In genomic region chr1:36464605-36465393, GRCh38 we compare ENCODE assay signal across 8 cellular contexts. TPM values are rescaled to one million over a fixed set of nuclear protein-coding genes. Genes with fewer than 3 reads are reported as not detected.
DNase-seq lines count a peak whose midpoint lies in the region; ATAC-seq, FAIRE-seq and TF ChIP-seq lines count a peak whose summit lies in the region.

No MANE protein-coding gene starts in this region.

- H3K9me3 Mint-ChIP-seq in Calu3 (ENCODE audit: low read depth, unreplicated experiment): no peaks in the 10 kb centered on the region
- no peaks in the 10 kb centered on the region for H3K9me3 Mint-ChIP-seq in activated T-helper 1 cell treated with anti-CD3 and anti-CD28 coated beads, Interleukin-12 subunit alpha, Interleukin-12 subunit beta, Interleukin-2, Interleukin-4 antibody, amounts not matched to agents 30 ng/mL and 10 ng/mL and 1 ng/mL, durations not matched to agents 14 hours and 24 hours and 36 hours

- peaks cover 20% of the 10 kb centered on the region for H3K79me2 ChIP-seq in hepatocyte

- TSS peak; percentile 98 for BruUV-seq in Calu3 (replicated peaks; lab: Mats Ljungman, UMichigan)

- intact Hi-C loops in Calu3 (cut with micrococcal nuclease; ENCODE audit: unreplicated experiment): no loop called here
- intact Hi-C loops in activated T-helper 1 cell treated with anti-CD3 and anti-CD28 coated beads, Interleukin-12 subunit alpha, Interleukin-12 subunit beta, Interleukin-2, Interleukin-4 antibody, amounts not matched to agents 30 ng/mL and 10 ng/mL and 1 ng/mL, durations not matched to agents 14 hours and 24 hours and 36 hours (cut with micrococcal nuclease): loop anchor here (1.0 to 10.0 kb wide), 6 partner anchors 10 to 1230 kb away; partner anchors contain the start of genes AGO3, CDCA8, OSCP1 and THRAP3

- CTCF ChIA-PET in Calu3 (lab: Charles Lee): interaction anchor here (1.1 to 1.2 kb wide), 2 partner anchors 15 to 315 kb away, joined by 3 to 4 read pairs; partner anchors contain the start of genes OSCP1 and TRAPPC3

- peaks cover 10% of the 10 kb centered on the region for H3K4me1 Mint-ChIP-seq in Calu3 (ENCODE audit: low read depth, unreplicated experiment)
- peaks cover 55% of the 10 kb centered on the region for H3K4me1 Mint-ChIP-seq in activated T-helper 1 cell treated with anti-CD3 and anti-CD28 coated beads, Interleukin-12 subunit alpha, Interleukin-12 subunit beta, Interleukin-2, Interleukin-4 antibody, amounts not matched to agents 30 ng/mL and 10 ng/mL and 1 ng/mL, durations not matched to agents 14 hours and 24 hours and 36 hours (ENCODE audit: low read depth)

- no peaks in the 10 kb centered on the region for H3K9me3 ChIP-seq in KOPT-K1 (ENCODE audit: insufficient read depth, low read length, poor library complexity, severe bottlenecking)
- no peaks in the 10 kb centered on the region for H3K9me3 ChIP-seq in hepatocyte (ENCODE audit: low read depth)
- no peaks in the 10 kb centered on the region for H3K9me3 ChIP-seq in skeletal muscle satellite cell (replicated peaks; ENCODE audit: low read length)

- H3K4me2 ChIP-seq in hepatocyte (peak overlapping the region; percentile 77), skeletal muscle satellite cell (ENCODE audit: low read length) (peak overlapping the region; percentile 97)

- H3K27me3 Mint-ChIP-seq in Calu3 (ENCODE audit: unreplicated experiment): no peaks in the 10 kb centered on the region
- H3K27me3 Mint-ChIP-seq in activated T-helper 1 cell treated with anti-CD3 and anti-CD28 coated beads, Interleukin-12 subunit alpha, Interleukin-12 subunit beta, Interleukin-2, Interleukin-4 antibody, amounts not matched to agents 30 ng/mL and 10 ng/mL and 1 ng/mL, durations not matched to agents 14 hours and 24 hours and 36 hours (ENCODE audit: insufficient read depth): no peaks in the 10 kb centered on the region

- TF ChIP-seq CTCF in Calu3 (IDR thresholded peaks at IDR 0.05; ENCODE audit: unreplicated experiment): no peak
- TF ChIP-seq CTCF in hepatocyte (IDR thresholded peaks at IDR 0.05; ENCODE audit: poor library complexity): no peak
- TF ChIP-seq CTCF in D721Med (IDR thresholded peaks at IDR 0.05; ENCODE audit: insufficient read depth, missing control alignments): no peak

- H3K36me3 Mint-ChIP-seq in Calu3 (ENCODE audit: insufficient read depth, unreplicated experiment): peaks cover 27% of the 10 kb centered on the region
- peaks cover 25% of the 10 kb centered on the region for H3K36me3 Mint-ChIP-seq in activated T-helper 1 cell treated with anti-CD3 and anti-CD28 coated beads, Interleukin-12 subunit alpha, Interleukin-12 subunit beta, Interleukin-2, Interleukin-4 antibody, amounts not matched to agents 30 ng/mL and 10 ng/mL and 1 ng/mL, durations not matched to agents 14 hours and 24 hours and 36 hours (ENCODE audit: low read depth)

- H3K4me3 Mint-ChIP-seq in Calu3 (ENCODE audit: low read depth, unreplicated experiment): peak overlapping the region; percentile 99
- H3K4me3 Mint-ChIP-seq in activated T-helper 1 cell treated with anti-CD3 and anti-CD28 coated beads, Interleukin-12 subunit alpha, Interleukin-12 subunit beta, Interleukin-2, Interleukin-4 antibody, amounts not matched to agents 30 ng/mL and 10 ng/mL and 1 ng/mL, durations not matched to agents 14 hours and 24 hours and 36 hours: peak overlapping the region; percentile 100

- H2AFZ ChIP-seq in hepatocyte: peak overlapping the region; percentile 31

- peaks cover 16% of the 10 kb centered on the region for H3K4me1 ChIP-seq in hepatocyte (ENCODE audit: insufficient read depth)
- peaks cover 17% of the 10 kb centered on the region for H3K4me1 ChIP-seq in skeletal muscle satellite cell (ENCODE audit: control insufficient read depth, insufficient read depth, low read length)

- no peaks in the 10 kb centered on the region for H3K9me2 ChIP-seq in hepatocyte (replicated peaks; ENCODE audit: insufficient read depth)

- DNase-seq in Calu3 (no peak), hepatocyte (ENCODE audit: low spot score) (no peak), NK-92 (lab: John Stamatoyannopoulos, UW; ENCODE audit: unreplicated experiment) (no peak), D721Med (ENCODE audit: insufficient read length, low spot score) (no peak)
- no peak for DNase-seq in activated T-helper 1 cell treated with anti-CD3 and anti-CD28 coated beads, Interleukin-12 subunit alpha, Interleukin-12 subunit beta, Interleukin-2, Interleukin-4 antibody, amounts not matched to agents 30 ng/mL and 10 ng/mL and 1 ng/mL, durations not matched to agents 14 hours and 24 hours and 36 hours (ENCODE audit: low spot score)

- H3K4me3 ChIP-seq in hepatocyte: peak overlapping the region; percentile 20
- H3K4me3 ChIP-seq in skeletal muscle satellite cell (ENCODE audit: low read length): peak overlapping the region; percentile 84

- WGBS in hepatocyte (ENCODE audit: low lambda C conversion rate, missing lambda C conversion rate): 15% methylated on average over 13 of the region's 13 CpGs

- no peaks in the 10 kb centered on the region for H4K20me1 ChIP-seq in hepatocyte (ENCODE audit: insufficient read depth, poor library complexity, severe bottlenecking)

- H3K27ac Mint-ChIP-seq in Calu3 (ENCODE audit: unreplicated experiment): peak overlapping the region; percentile 97
- H3K27ac Mint-ChIP-seq in activated T-helper 1 cell treated with anti-CD3 and anti-CD28 coated beads, Interleukin-12 subunit alpha, Interleukin-12 subunit beta, Interleukin-2, Interleukin-4 antibody, amounts not matched to agents 30 ng/mL and 10 ng/mL and 1 ng/mL, durations not matched to agents 14 hours and 24 hours and 36 hours: peak overlapping the region; percentile 97

- no peaks in the 10 kb centered on the region for H3K27me3 ChIP-seq in hepatocyte
- no peaks in the 10 kb centered on the region for H3K27me3 ChIP-seq in skeletal muscle satellite cell (ENCODE audit: control insufficient read depth, insufficient read depth, low read length)

- peak; percentile 33 for ATAC-seq in GM21381 (IDR thresholded peaks at IDR 0.05; ENCODE audit: unreplicated experiment)

- no peak for FAIRE-seq in D721Med (lab: Jason Lieb, UNC)

- peak overlapping the region; percentile 85 for H3K9ac ChIP-seq in skeletal muscle satellite cell (ENCODE audit: low read depth, low read length)

- H3K36me3 ChIP-seq in KOPT-K1 (ENCODE audit: insufficient read depth, low read length) (peaks cover 28% of the 10 kb centered on the region), hepatocyte (replicated peaks; ENCODE audit: insufficient read depth, low read depth) (no peaks in the 10 kb centered on the region), skeletal muscle satellite cell (ENCODE audit: insufficient read depth, low read length) (peaks cover 25% of the 10 kb centered on the region)

- H3K27ac ChIP-seq in KOPT-K1 (ENCODE audit: low read depth, low read length, poor library complexity, severe bottlenecking) (peak overlapping the region; percentile 86), hepatocyte (peak overlapping the region; percentile 98)

RNA-seq across cellular contexts. Expression of gene MRPS15, which starts 0.6 kb away (rescaled TPM):
- total RNA-seq in Calu3 (2022): 84.1 and 97.8 TPM in 2 replicates
- total RNA-seq in activated T-helper 1 cell treated with anti-CD3 and anti-CD28 coated beads, Interleukin-12 subunit alpha, Interleukin-12 subunit beta, Interleukin-2, Interleukin-4 antibody, amounts not matched to agents 30 ng/mL and 10 ng/mL and 1 ng/mL, durations not matched to agents 14 hours and 24 hours and 36 hours: 118 and 121 TPM in 2 replicates
- total RNA-seq in hepatocyte: 63.2 and 77.4 TPM in 2 replicates
- 127 and 136 TPM in 2 replicates for polyA plus RNA-seq in hepatocyte
- total RNA-seq in skeletal muscle satellite cell (2012; rRNA removed): 89.1 and 103 TPM in 2 replicates

RNA-seq across cellular contexts. Expression of gene OSCP1, which starts 14.5 kb away (rescaled TPM):
- total RNA-seq in Calu3 (2022) (2.0 and 3.0 TPM in 2 replicates), hepatocyte (5.8 and 9.3 TPM in 2 replicates)
- total RNA-seq in activated T-helper 1 cell treated with anti-CD3 and anti-CD28 coated beads, Interleukin-12 subunit alpha, Interleukin-12 subunit beta, Interleukin-2, Interleukin-4 antibody, amounts not matched to agents 30 ng/mL and 10 ng/mL and 1 ng/mL, durations not matched to agents 14 hours and 24 hours and 36 hours: 0.39 and 0.96 TPM in 2 replicates
- 5.8 and 7.6 TPM in 2 replicates for polyA plus RNA-seq in hepatocyte
- 7.4 and 10.1 TPM in 2 replicates for total RNA-seq in skeletal muscle satellite cell (2012; rRNA removed)

RNA-seq across cellular contexts. Expression of gene CSF3R, which starts 17.9 kb away (rescaled TPM):
- total RNA-seq in Calu3 (2022) (not detected in 2 replicates), hepatocyte (11.6 and 19.7 TPM in 2 replicates)
- total RNA-seq in activated T-helper 1 cell treated with anti-CD3 and anti-CD28 coated beads, Interleukin-12 subunit alpha, Interleukin-12 subunit beta, Interleukin-2, Interleukin-4 antibody, amounts not matched to agents 30 ng/mL and 10 ng/mL and 1 ng/mL, durations not matched to agents 14 hours and 24 hours and 36 hours: 0.24 and 0.54 TPM in 2 replicates
- 22.3 and 31.1 TPM in 2 replicates for polyA plus RNA-seq in hepatocyte
- not detected in 2 replicates for total RNA-seq in skeletal muscle satellite cell (2012; rRNA removed)
